Comparison of ENCODE assay signal across 17 cellular contexts in genomic region chr18:39173022-39173421, GRCh38.
DNase-seq lines count a peak whose midpoint lies in the region; ATAC-seq and TF ChIP-seq lines count a peak whose summit lies in the region.
"Had no signal": no experiment of that assay in that cellular context is flagged by ENCODE, and none has a peak within 500 bp of the region (broad histone marks: within the 10 kb centered on the region; RNA-seq: fewer than 3 reads in every experiment).

No MANE protein-coding gene starts in this region.

- DNase-seq in NCI-H1092 treated with DMSO at 0.1 percent for 48 hours (lab: John Stamatoyannopoulos, UW) (peak; percentile 89), NCI-H1092 (lab: John Stamatoyannopoulos, UW) (no peak), NCI-H1105 (lab: John Stamatoyannopoulos, UW) (peak; percentile 23), RWPE1 (ENCODE audit: low spot score) (peak; percentile 0), kidney tubule cell (ENCODE audit: low spot score) (peak; percentile 67), activated T-cell treated with anti-CD3 and anti-CD28 coated beads for 4 hours (no peak)
- DNase-seq in activated CD8-positive, alpha-beta memory T cell treated with anti-CD3 and anti-CD28 coated beads for 24 hours, result no peak
- DNase-seq: activated effector memory CD4-positive, alpha-beta T cell treated with anti-CD3 and anti-CD28 coated beads, Interleukin-2, amount 50 U/mL, for 16 hours; HFFc6; NCI-H187; NCI-H524; retina; SIG-M5; stimulated activated CD4-positive, alpha-beta T cell treated with anti-CD3 and anti-CD28 coated beads, Interleukin-12 subunit alpha, Interleukin-12 subunit beta, amount 100 ng/mL, for 4 hours; upper lobe of left lung had no signal

- POLR2A ChIA-PET in RWPE1 (lab: Yijun Ruan, JAX; ENCODE audit: low non-redundant PET), result no interaction called here

- no peak for ATAC-seq in GM18861 (IDR thresholded peaks at IDR 0.05; ENCODE audit: unreplicated experiment)

- CTCF ChIA-PET in RWPE1 (lab: Yijun Ruan, JAX), result no interaction called here

- no peak overlapping the region for H3K27ac ChIP-seq in RWPE1
- H3K27ac ChIP-seq: 22Rv1, upper lobe of left lung had no signal

- no peak for TF ChIP-seq CTCF in RWPE1 (conservative IDR thresholded peaks at IDR 0.05; ENCODE audit: low read depth)

Comparison
In these comparisons a context has a peak if more than half of its experiments do, and no peak if none do; other contexts are left out.
1. DNase-seq: peak in NCI-H1092 treated with DMSO at 0.1 percent for 48 hours (single experiment), NCI-H1105 (single experiment), RWPE1 (single experiment) and kidney tubule cell (single experiment); none in NCI-H1092 (single experiment), activated T-cell treated with anti-CD3 and anti-CD28 coated beads for 4 hours (single experiment) and activated CD8-positive, alpha-beta memory T cell treated with anti-CD3 and anti-CD28 coated beads for 24 hours (single experiment).